In the genomic region with DNA sequence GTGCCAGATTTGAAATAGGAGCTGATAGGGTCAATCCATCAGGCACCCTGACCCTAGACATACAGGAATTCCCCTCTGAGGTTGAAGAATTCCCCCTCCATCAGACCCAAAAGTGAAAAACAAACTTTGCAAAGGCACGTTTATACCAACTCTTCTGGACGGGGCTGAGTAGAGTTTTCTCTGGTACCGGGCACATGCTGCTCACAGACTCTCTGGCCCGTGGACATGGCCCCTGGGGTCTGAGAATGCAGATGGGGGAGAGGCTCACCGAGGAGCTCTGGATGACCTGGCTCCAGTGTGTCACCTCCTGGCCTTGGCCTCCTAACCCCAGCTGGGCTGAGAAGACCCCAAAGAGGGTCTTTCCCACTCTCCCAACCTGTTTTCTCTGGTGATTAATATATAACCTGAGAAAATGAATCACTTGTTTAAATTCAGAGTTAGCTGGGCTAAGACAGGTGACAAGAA, we compare ENCODE assay signal across 20 cellular contexts. TPM values are rescaled to one million over a fixed set of nuclear protein-coding genes. Genes with fewer than 3 reads are reported as not detected.
DNase-seq lines count a peak whose midpoint lies in the region; ATAC-seq and TF ChIP-seq lines count a peak whose summit lies in the region.
"Had no signal": no experiment of that assay in that cellular context is flagged by ENCODE, and none has a peak within 500 bp of the region (broad histone marks: within the 10 kb centered on the region; RNA-seq: fewer than 3 reads in every experiment).

No MANE protein-coding gene starts in this region.

- H3K4me3 Mint-ChIP-seq in activated CD4-positive, alpha-beta T cell treated with anti-CD3 and anti-CD28 coated beads, Interleukin-2, amount 10 ng/mL, durations not matched to agents 24 days and 14 days = no peak overlapping the region
- H3K4me3 Mint-ChIP-seq in activated CD4-positive, alpha-beta T cell treated with anti-CD3 and anti-CD28 coated beads, Interleukin-2, amount 10 ng/mL, durations not matched to agents 7 days and 5 days = no peak overlapping the region
- H3K4me3 Mint-ChIP-seq in T-helper 17 cell = no peak overlapping the region
- H3K4me3 Mint-ChIP-seq in progenitor cell of endocrine pancreas (ENCODE audit: low read depth) = no peak overlapping the region
- H3K4me3 Mint-ChIP-seq: activated CD4-positive, alpha-beta memory T cell treated with anti-CD3 and anti-CD28 coated beads for 36 hours had no signal

- H3K27ac Mint-ChIP-seq in activated CD4-positive, alpha-beta T cell treated with anti-CD3 and anti-CD28 coated beads, Interleukin-2, amount 10 ng/mL, durations not matched to agents 24 days and 14 days = peak overlapping the region; percentile 49
- no peak overlapping the region for H3K27ac Mint-ChIP-seq in activated CD4-positive, alpha-beta T cell treated with anti-CD3 and anti-CD28 coated beads, Interleukin-2, amount 10 ng/mL, durations not matched to agents 7 days and 5 days
- H3K27ac Mint-ChIP-seq in T-helper 17 cell = peak overlapping the region; percentile 27
- H3K27ac Mint-ChIP-seq in progenitor cell of endocrine pancreas = peak overlapping the region; percentile 46
- H3K27ac Mint-ChIP-seq: activated CD4-positive, alpha-beta memory T cell treated with anti-CD3 and anti-CD28 coated beads for 36 hours had no signal

- H3K4me1 Mint-ChIP-seq in activated CD4-positive, alpha-beta T cell treated with anti-CD3 and anti-CD28 coated beads, Interleukin-2, amount 10 ng/mL, durations not matched to agents 24 days and 14 days = peaks cover 19% of the 10 kb centered on the region
- H3K4me1 Mint-ChIP-seq in activated CD4-positive, alpha-beta T cell treated with anti-CD3 and anti-CD28 coated beads, Interleukin-2, amount 10 ng/mL, durations not matched to agents 7 days and 5 days = no peaks in the 10 kb centered on the region
- H3K4me1 Mint-ChIP-seq in T-helper 17 cell (no peaks in the 10 kb centered on the region), progenitor cell of endocrine pancreas (ENCODE audit: low read depth) (peaks cover 8% of the 10 kb centered on the region)

- peaks cover 13% of the 10 kb centered on the region for H3K36me3 Mint-ChIP-seq in activated CD4-positive, alpha-beta T cell treated with anti-CD3 and anti-CD28 coated beads, Interleukin-2, amount 10 ng/mL, durations not matched to agents 24 days and 14 days (ENCODE audit: low read depth)
- H3K36me3 Mint-ChIP-seq in activated CD4-positive, alpha-beta T cell treated with anti-CD3 and anti-CD28 coated beads, Interleukin-2, amount 10 ng/mL, durations not matched to agents 7 days and 5 days (ENCODE audit: low read depth) = peaks cover 4% of the 10 kb centered on the region
- H3K36me3 Mint-ChIP-seq in T-helper 17 cell (ENCODE audit: low read depth) (no peaks in the 10 kb centered on the region), progenitor cell of endocrine pancreas (ENCODE audit: insufficient read depth) (no peaks in the 10 kb centered on the region)
- H3K36me3 Mint-ChIP-seq: activated CD4-positive, alpha-beta memory T cell treated with anti-CD3 and anti-CD28 coated beads for 36 hours had no signal

- H3K4me3 ChIP-seq in brain microvascular endothelial cell (ENCODE audit: low read depth, low read length) = no peak overlapping the region
- H3K4me3 ChIP-seq: BLaER1, esophagus muscularis mucosa, left lung, thyroid gland had no signal

- in situ Hi-C loops in brain microvascular endothelial cell (cut with HindIII; ENCODE audit: low pct_ligation_motif_present, low sequenced_read_pairs) = no loop called here

- H3K27ac ChIP-seq in brain microvascular endothelial cell = no peak overlapping the region
- H3K27ac ChIP-seq: BLaER1, esophagus muscularis mucosa, left lung, neutrophil, thyroid gland had no signal

- no peaks in the 10 kb centered on the region for H3K27me3 ChIP-seq in brain microvascular endothelial cell (replicated peaks)
- H3K27me3 ChIP-seq: BLaER1, esophagus muscularis mucosa, left lung, neutrophil, thyroid gland had no signal

- no peaks in the 10 kb centered on the region for H3K36me3 ChIP-seq in brain microvascular endothelial cell (replicated peaks)
- H3K36me3 ChIP-seq: esophagus muscularis mucosa, left lung, neutrophil, thyroid gland had no signal

- no peaks in the 10 kb centered on the region for H3K9me3 ChIP-seq in T-helper 17 cell (ENCODE audit: control insufficient read depth, low read length, poor library complexity, severe bottlenecking)
- H3K9me3 ChIP-seq: esophagus muscularis mucosa, neutrophil, thyroid gland had no signal

- CTCF ChIA-PET in activated CD4-positive, alpha-beta T cell treated with anti-CD3 and anti-CD28 coated beads, Interleukin-2, amount 10 ng/mL, durations not matched to agents 7 days and 5 days (lab: Charles Lee) = no interaction called here

- peak; percentile 65 for ATAC-seq in GM21619 (IDR thresholded peaks at IDR 0.05; ENCODE audit: unreplicated experiment)
- ATAC-seq in T-helper 17 cell = no peak
- ATAC-seq: left lung, Right ventricle myocardium inferior had no signal

- intact Hi-C loops in activated CD4-positive, alpha-beta T cell treated with anti-CD3 and anti-CD28 coated beads, Interleukin-2, amount 10 ng/mL, durations not matched to agents 24 days and 14 days (cut with micrococcal nuclease) = loop anchor here (2.0 kb wide), 1 partner anchor 34 kb away; no protein-coding TSS in a partner anchor

- TF ChIP-seq CTCF in progenitor cell of endocrine pancreas (IDR thresholded peaks at IDR 0.05; ENCODE audit: unreplicated experiment) (no peak), brain microvascular endothelial cell (IDR thresholded peaks at IDR 0.05; ENCODE audit: low read depth, low read length, missing control alignments) (no peak)

- POLR2A ChIA-PET in activated CD4-positive, alpha-beta T cell treated with anti-CD3 and anti-CD28 coated beads, Interleukin-2, amount 10 ng/mL, durations not matched to agents 7 days and 5 days (lab: Charles Lee) = interaction anchor here (0.6 kb wide), 1 partner anchor 288 kb away, joined by 3 read pairs; no protein-coding TSS in a partner anchor

- DNase-seq in activated CD4-positive, alpha-beta T cell treated with anti-CD3 and anti-CD28 coated beads, Interleukin-2, amount 10 ng/mL, durations not matched to agents 24 days and 14 days = peak; percentile 57
- no peak for DNase-seq in activated CD4-positive, alpha-beta T cell treated with anti-CD3 and anti-CD28 coated beads, Interleukin-2, amount 10 ng/mL, durations not matched to agents 7 days and 5 days
- no peak for DNase-seq in T-helper 17 cell
- no peak for DNase-seq in progenitor cell of endocrine pancreas (ENCODE audit: low spot score, unreplicated experiment)
- DNase-seq in DMS53 (lab: John Stamatoyannopoulos, UW) = no peak
- no peak for DNase-seq in germinal center (ENCODE audit: low spot score)
- DNase-seq in brain microvascular endothelial cell = no peak
- DNase-seq: activated CD4-positive, alpha-beta memory T cell treated with anti-CD3 and anti-CD28 coated beads for 36 hours; amniotic stem cell; central memory CD4-positive, alpha-beta T cell; KBM-7; left lung; NCI-H1092; NCI-H526 treated with DMSO at 0.1 percent for 48 hours; thyroid gland had no signal

- H3K27me3 Mint-ChIP-seq in activated CD4-positive, alpha-beta T cell treated with anti-CD3 and anti-CD28 coated beads, Interleukin-2, amount 10 ng/mL, durations not matched to agents 24 days and 14 days = no peaks in the 10 kb centered on the region
- no peaks in the 10 kb centered on the region for H3K27me3 Mint-ChIP-seq in activated CD4-positive, alpha-beta T cell treated with anti-CD3 and anti-CD28 coated beads, Interleukin-2, amount 10 ng/mL, durations not matched to agents 7 days and 5 days
- no peaks in the 10 kb centered on the region for H3K27me3 Mint-ChIP-seq in T-helper 17 cell
- H3K27me3 Mint-ChIP-seq in progenitor cell of endocrine pancreas = peaks cover 6% of the 10 kb centered on the region
- H3K27me3 Mint-ChIP-seq: activated CD4-positive, alpha-beta memory T cell treated with anti-CD3 and anti-CD28 coated beads for 36 hours had no signal

- H3K9me3 Mint-ChIP-seq in activated CD4-positive, alpha-beta T cell treated with anti-CD3 and anti-CD28 coated beads, Interleukin-2, amount 10 ng/mL, durations not matched to agents 24 days and 14 days = peaks cover 10% of the 10 kb centered on the region
- peaks cover 3% of the 10 kb centered on the region for H3K9me3 Mint-ChIP-seq in activated CD4-positive, alpha-beta T cell treated with anti-CD3 and anti-CD28 coated beads, Interleukin-2, amount 10 ng/mL, durations not matched to agents 7 days and 5 days
- peaks cover 2% of the 10 kb centered on the region for H3K9me3 Mint-ChIP-seq in progenitor cell of endocrine pancreas (ENCODE audit: low read depth)

RNA-seq across cellular contexts. Expression of a gene that starts 11.2 kb away (rescaled TPM):
- total RNA-seq in activated CD4-positive, alpha-beta T cell treated with anti-CD3 and anti-CD28 coated beads, Interleukin-2, amount 10 ng/mL, durations not matched to agents 24 days and 14 days = 0.80 and 0.93 TPM in 2 replicates
- 1 to 10 TPM; 1.5 to 3.9 TPM for total RNA-seq in activated CD4-positive, alpha-beta T cell treated with anti-CD3 and anti-CD28 coated beads, Interleukin-2, amount 10 ng/mL, durations not matched to agents 7 days and 5 days
- total RNA-seq in T-helper 17 cell (1 to 10 TPM; 1.0 to 3.2 TPM), progenitor cell of endocrine pancreas (4.4 and 5.9 TPM in 2 replicates)
- total RNA-seq: activated CD4-positive, alpha-beta memory T cell treated with anti-CD3 and anti-CD28 coated beads for 36 hours had no signal
